ENCODE assay signal across 10 cellular contexts in genomic region chr18:48942086-48942485, GRCh38. TPM values are rescaled to one million over a fixed set of nuclear protein-coding genes. Genes with fewer than 3 reads are reported as not detected.
DNase-seq lines count a peak whose midpoint lies in the region; ATAC-seq, FAIRE-seq and TF ChIP-seq lines count a peak whose summit lies in the region.
"Had no signal": no experiment of that assay in that cellular context is flagged by ENCODE, and none has a peak within 500 bp of the region (broad histone marks: within the 10 kb centered on the region; RNA-seq: fewer than 3 reads in every experiment).

No MANE protein-coding gene starts in this region.

- no peak for DNase-seq in activated CD4-positive, alpha-beta T cell treated with anti-CD3 and anti-CD28 coated beads, Interleukin-2, amount 10 ng/mL, durations not matched to agents 24 days and 14 days
- DNase-seq in activated CD4-positive, alpha-beta T cell treated with anti-CD3 and anti-CD28 coated beads, Interleukin-2, amount 50 U/mL, for 48 hours: no peak
- DNase-seq in ascending aorta (ENCODE audit: low spot score in 2 of 2) (no peak), right lobe of liver (no peak), substantia nigra (lab: John Stamatoyannopoulos, UW) (no peak), GM12891 (ENCODE audit: insufficient read length, low spot score) (no peak), foreskin fibroblast (no peak), RPMI8226 (no peak)

- H3K36me3 ChIP-seq in ascending aorta (peaks cover 5 to 18% of the 10 kb centered on the region in 2 donors), right lobe of liver (peaks cover 0 to 10% (median under 1%) of the 10 kb centered on the region in 4 donors)

- no peak for FAIRE-seq in GM12891 (lab: Jason Lieb, UNC)
- FAIRE-seq: endometrium had no signal

- intact Hi-C loops in activated CD4-positive, alpha-beta T cell treated with anti-CD3 and anti-CD28 coated beads, Interleukin-2, amount 10 ng/mL, durations not matched to agents 24 days and 14 days (cut with micrococcal nuclease): loop anchor here (10.0 kb wide), 1 partner anchor 543 kb away; the partner anchor contains the start of gene C18orf32
- intact Hi-C loops in ascending aorta (cut with DNase I) (no loop called here), right lobe of liver (cut with DNase I) (loop anchor here in 1 of 2 donors (10.0 kb wide), 1 partner anchor 157 kb away; no protein-coding TSS in a partner anchor)

- TF ChIP-seq CTCF in ascending aorta (IDR thresholded peaks at IDR 0.05) (no peak), right lobe of liver (IDR thresholded peaks at IDR 0.05) (no peak), foreskin fibroblast (IDR thresholded peaks at IDR 0.05; ENCODE audit: low read depth, low read length) (no peak)

- H3K27me3 Mint-ChIP-seq in activated CD4-positive, alpha-beta T cell treated with anti-CD3 and anti-CD28 coated beads, Interleukin-2, amount 10 ng/mL, durations not matched to agents 24 days and 14 days: no peaks in the 10 kb centered on the region

- peaks cover 91% of the 10 kb centered on the region for H3K4me1 Mint-ChIP-seq in activated CD4-positive, alpha-beta T cell treated with anti-CD3 and anti-CD28 coated beads, Interleukin-2, amount 10 ng/mL, durations not matched to agents 24 days and 14 days

- no peaks in the 10 kb centered on the region for H3K9me3 Mint-ChIP-seq in activated CD4-positive, alpha-beta T cell treated with anti-CD3 and anti-CD28 coated beads, Interleukin-2, amount 10 ng/mL, durations not matched to agents 24 days and 14 days

- H3K27me3 ChIP-seq in ascending aorta (no peaks in the 10 kb centered on the region), right lobe of liver (no peaks in the 10 kb centered on the region)

- TF ChIP-seq POLR2A in right lobe of liver (IDR thresholded peaks at IDR 0.05): no peak
- no peak for TF ChIP-seq POLR2A in GM12891 (IDR thresholded peaks at IDR 0.05; ENCODE audit: low read depth, low read length)

- H3K4me1 ChIP-seq in ascending aorta (peaks cover 36 to 76% of the 10 kb centered on the region in 2 donors), right lobe of liver (peaks cover 0 to 93% (median 35%) of the 10 kb centered on the region in 4 donors)

- H3K4me3 ChIP-seq in ascending aorta: peak overlapping the region; percentile 88 to 94
- peak overlapping the region in 2 of 3 donors; percentile 1 to 39 for H3K4me3 ChIP-seq in right lobe of liver
- no peak overlapping the region for H3K4me3 ChIP-seq in foreskin fibroblast (ENCODE audit: low read depth in 1 of 2, low read length in 2 of 2)
- H3K4me3 ChIP-seq: mucosa of descending colon had no signal

- WGBS in right lobe of liver (ENCODE audit: insufficient coverage, low coverage, low lambda C conversion rate, missing lambda C conversion rate): 64% methylated on average over 4 of the region's 8 CpGs

- H3K9me3 ChIP-seq in ascending aorta: no peaks in the 10 kb centered on the region
- no peaks in the 10 kb centered on the region for H3K9me3 ChIP-seq in right lobe of liver
- H3K9me3 ChIP-seq: mucosa of descending colon had no signal

- H3K27ac ChIP-seq in ascending aorta (peak overlapping the region; percentile 97 to 99), right lobe of liver (peak overlapping the region; percentile 71 to 97 (median 91)), substantia nigra (ENCODE audit: low read depth, low read length, poor library complexity, severe bottlenecking) (peak overlapping the region; percentile 62)

- H3K36me3 Mint-ChIP-seq in activated CD4-positive, alpha-beta T cell treated with anti-CD3 and anti-CD28 coated beads, Interleukin-2, amount 10 ng/mL, durations not matched to agents 24 days and 14 days (ENCODE audit: low read depth): peaks cover 71% of the 10 kb centered on the region

- H3K27ac Mint-ChIP-seq in activated CD4-positive, alpha-beta T cell treated with anti-CD3 and anti-CD28 coated beads, Interleukin-2, amount 10 ng/mL, durations not matched to agents 24 days and 14 days: no peak overlapping the region

- ATAC-seq in right lobe of liver: no peak

- H3K4me3 Mint-ChIP-seq in activated CD4-positive, alpha-beta T cell treated with anti-CD3 and anti-CD28 coated beads, Interleukin-2, amount 10 ng/mL, durations not matched to agents 24 days and 14 days: peak overlapping the region; percentile 82

TF ChIP-seq in GM12891, 5 proteins besides CTCF, POLR2A, EP300 and RAD21:
- TF ChIP-seq POLR2AphosphoS5 (IDR thresholded peaks at IDR 0.05; ENCODE audit: low read depth, low read length) (no peak), SPI1 (IDR thresholded peaks at IDR 0.05; ENCODE audit: low read depth, low read length) (no peak), TAF1 (IDR thresholded peaks at IDR 0.05; ENCODE audit: low read depth, low read length) (no peak), PAX5 (IDR thresholded peaks at IDR 0.05; ENCODE audit: insufficient read depth, low read length, severe bottlenecking) (no peak), POU2F2 (IDR thresholded peaks at IDR 0.05; ENCODE audit: low read depth, low read length) (no peak)

RNA-seq across cellular contexts. Expression of gene SMAD7, which starts 8.7 kb away (rescaled TPM):
- 21.8 and 22.4 TPM in 2 replicates for total RNA-seq in activated CD4-positive, alpha-beta T cell treated with anti-CD3 and anti-CD28 coated beads, Interleukin-2, amount 10 ng/mL, durations not matched to agents 24 days and 14 days
- 76.5 TPM for total RNA-seq in ascending aorta
- total RNA-seq in right lobe of liver: 10 to 100 TPM in 4 of 6 experiments, 1 to 10 TPM in 2; 8.2 to 13.5 (median 11.0) TPM
- polyA plus RNA-seq in GM12891 (2012; ENCODE audit: low read depth, missing spikeins): 4.7 TPM

Comparison
In these comparisons a context has a peak if more than half of its experiments do, and no peak if none do; other contexts are left out.
1. H3K4me3 ChIP-seq: peak in ascending aorta (2 of 2) and right lobe of liver (2 of 3); none in foreskin fibroblast (0 of 2).
2. Peak in every context shown above with its lines, with median percentiles within 50 percentile points of each other: H3K27ac ChIP-seq.